Comparison of ENCODE assay signal across 7 cellular contexts in genomic region chr17:80034977-80035686, GRCh38. TPM values are rescaled to one million over a fixed set of nuclear protein-coding genes. Genes with fewer than 3 reads are reported as not detected.
DNase-seq lines count a peak whose midpoint lies in the region; ATAC-seq and TF ChIP-seq lines count a peak whose summit lies in the region.

No MANE protein-coding gene starts in this region.

- DNase-seq in GM13976 (ENCODE audit: low spot score): peak; percentile 61
- peak; percentile 68 for DNase-seq in activated CD8-positive, alpha-beta memory T cell treated with anti-CD3 and anti-CD28 coated beads, Interleukin-2, amount 50 U/mL, for 48 hours
- no peak for DNase-seq in esophagus muscularis mucosa (ENCODE audit: extremely low spot score)

- TF ChIP-seq EP300 in esophagus muscularis mucosa (IDR thresholded peaks at IDR 0.05) (no peak), neural cell (conservative IDR thresholded peaks at IDR 0.05; ENCODE audit: poor library complexity, severe bottlenecking) (no peak)

- peaks cover 12 to 41% (median 29%) of the 10 kb centered on the region in 4 donors for H3K4me1 ChIP-seq in esophagus muscularis mucosa

- peaks cover 6 to 9% (median 7%) of the 10 kb centered on the region in 3 donors for H3K4me1 Mint-ChIP-seq in IgD-negative memory B cell

- no peak overlapping the region for H2AFZ ChIP-seq in neural cell (ENCODE audit: low read depth, low read length)

- peak overlapping the region; percentile 54 for H3K4me2 ChIP-seq in neural cell (ENCODE audit: low read length)

- peaks cover 0 to 5% (median 2%) of the 10 kb centered on the region in 4 donors for H3K36me3 ChIP-seq in esophagus muscularis mucosa
- no peaks in the 10 kb centered on the region for H3K36me3 ChIP-seq in neural cell (ENCODE audit: insufficient read depth, low read length)

- TF ChIP-seq RAD21 in neural cell (conservative IDR thresholded peaks at IDR 0.05): peak; percentile 34

- H3K4me3 ChIP-seq in esophagus muscularis mucosa (peak overlapping the region; percentile 79 to 92 (median 87)), neural cell (ENCODE audit: low read length) (peak overlapping the region; percentile 94)

- TF ChIP-seq CTCF in GM13976 (IDR thresholded peaks at IDR 0.05; ENCODE audit: borderline replicate concordance, control extremely low read depth, extremely low read depth, insufficient read depth, missing control alignments) (no peak), esophagus muscularis mucosa (IDR thresholded peaks at IDR 0.05) (no peak), neural cell (IDR thresholded peaks at IDR 0.05; ENCODE audit: poor library complexity, severe bottlenecking) (no peak)

- ATAC-seq in GM21825 (IDR thresholded peaks at IDR 0.05; ENCODE audit: unreplicated experiment) (no peak), HG03095 (IDR thresholded peaks at IDR 0.05; ENCODE audit: unreplicated experiment) (no peak)

- H3K36me3 Mint-ChIP-seq in IgD-negative memory B cell: peaks cover 2% of the 10 kb centered on the region

- H4K20me1 ChIP-seq in neural cell (ENCODE audit: insufficient read depth): no peaks in the 10 kb centered on the region

- H3K27me3 Mint-ChIP-seq in IgD-negative memory B cell: peaks cover 10% of the 10 kb centered on the region

- H3K27ac Mint-ChIP-seq in IgD-negative memory B cell: peak overlapping the region; percentile 85 to 99 (median 97)

- H3F3A ChIP-seq in neural cell (ENCODE audit: insufficient read depth, low read length, poor library complexity, severe bottlenecking): no peaks in the 10 kb centered on the region

- under 1% methylated on average over 25 of the region's 50 CpGs for WGBS in esophagus muscularis mucosa

- in situ Hi-C loops in GM13976 (cut with MboI; ENCODE audit: low sequenced_read_pairs, unreplicated experiment): no loop called here

- intact Hi-C loops in esophagus muscularis mucosa (cut with DNase I): no loop called here

- H3K27ac ChIP-seq in esophagus muscularis mucosa (replicated peaks in 1 of 4) (peak overlapping the region; percentile 81 to 94 (median 89)), neural cell (ENCODE audit: low read length) (peak overlapping the region; percentile 75)

- H3K79me2 ChIP-seq in neural cell (replicated peaks; ENCODE audit: insufficient read depth, low read length): peaks cover 55% of the 10 kb centered on the region

- H3K27me3 ChIP-seq in esophagus muscularis mucosa (no peaks in the 10 kb centered on the region), neural cell (ENCODE audit: insufficient read depth, low read depth, low read length) (no peaks in the 10 kb centered on the region)

- no peaks in the 10 kb centered on the region for H3K9me2 ChIP-seq in neural cell (ENCODE audit: insufficient read depth, low read length)

- H3K9ac ChIP-seq in neural cell (ENCODE audit: low read length): peak overlapping the region; percentile 99

- no peak for TF ChIP-seq POLR2A in esophagus muscularis mucosa (IDR thresholded peaks at IDR 0.05; ENCODE audit: low read depth)

- H3K9me3 ChIP-seq in esophagus muscularis mucosa (no peaks in the 10 kb centered on the region), neural cell (ENCODE audit: low read length) (no peaks in the 10 kb centered on the region)

- peak overlapping the region; percentile 88 to 98 (median 96) for H3K4me3 Mint-ChIP-seq in IgD-negative memory B cell

- H3K9me3 Mint-ChIP-seq in IgD-negative memory B cell: no peaks in the 10 kb centered on the region

TF ChIP-seq in neural cell, 6 proteins besides CTCF, POLR2A, EP300 and RAD21:
- TF ChIP-seq REST (IDR thresholded peaks at IDR 0.05; ENCODE audit: borderline replicate concordance) (peak; percentile 59), TAF1 (IDR thresholded peaks at IDR 0.05; ENCODE audit: low read depth) (no peak), POLR2AphosphoS5 (IDR thresholded peaks at IDR 0.05) (no peak), MXI1 (conservative IDR thresholded peaks at IDR 0.05; ENCODE audit: poor library complexity, severe bottlenecking) (peak; percentile 65)

RNA-seq across cellular contexts. Expression of gene TBC1D16, which starts 0.5 kb away (rescaled TPM):
- polyA plus RNA-seq in IgD-negative memory B cell: 1.7 TPM
- 10 to 100 TPM; 30.3 to 37.4 (median 33.2) TPM for total RNA-seq in esophagus muscularis mucosa
- polyA plus RNA-seq in neural cell: 19.8 and 29.5 TPM in 2 replicates
- polyA minus RNA-seq in neural cell: 86.2 and 88.0 TPM in 2 replicates

RNA-seq across cellular contexts. Expression of gene CCDC40, which starts 1.3 kb away (rescaled TPM):
- polyA plus RNA-seq in IgD-negative memory B cell (not detected), neural cell (5.5 and 15.0 TPM in 2 replicates)
- 1 to 10 TPM; 4.9 to 9.5 (median 7.8) TPM for total RNA-seq in esophagus muscularis mucosa
- polyA minus RNA-seq in neural cell: 18.0 and 24.1 TPM in 2 replicates
